16 cellular contexts compared by ENCODE assay signal in genomic region chr20:32448306-32449056, GRCh38.
DNase-seq lines count a peak whose midpoint lies in the region; ATAC-seq and TF ChIP-seq lines count a peak whose summit lies in the region.
"Had no signal": no experiment of that assay in that cellular context is flagged by ENCODE, and none has a peak within 500 bp of the region (broad histone marks: within the 10 kb centered on the region; RNA-seq: fewer than 3 reads in every experiment).

No MANE protein-coding gene starts in this region.

- H3F3A ChIP-seq in MM.1S (ENCODE audit: insufficient read depth, low read length): no peaks in the 10 kb centered on the region

- H3K27ac ChIP-seq in right atrium auricular region (peak overlapping the region in 1 of 2 donors; percentile 36), endodermal cell (ENCODE audit: low read depth, low read length) (no peak overlapping the region), upper lobe of right lung (no peak overlapping the region), MM.1S (ENCODE audit: low read length) (no peak overlapping the region)
- H3K27ac ChIP-seq: foreskin keratinocyte, SK-N-MC had no signal

- DNase-seq in Right ventricle myocardium superior (peak; percentile 46), right atrium auricular region (ENCODE audit: low spot score) (no peak), endodermal cell (peak; percentile 36), nephron progenitor cell (no peak), upper lobe of right lung (peak; percentile 51), Kasumi-1 (lab: John Stamatoyannopoulos, UW) (no peak), MM.1S (no peak), NCI-H128 (lab: John Stamatoyannopoulos, UW; ENCODE audit: unreplicated experiment) (no peak)
- DNase-seq: activated CD4-positive, alpha-beta T cell treated with anti-CD3 and anti-CD28 coated beads for 1 hour; activated effector memory CD4-positive, alpha-beta T cell treated with Interleukin-2 at 50 U/mL for 16 hours; foreskin keratinocyte; HCEC 1CT; NCI-H1436; occipital lobe had no signal

- H4K20me1 ChIP-seq in MM.1S (ENCODE audit: insufficient read depth, low read length): no peaks in the 10 kb centered on the region

- peaks cover 15% of the 10 kb centered on the region for H3K4me1 Mint-ChIP-seq in endodermal cell
- H3K4me1 Mint-ChIP-seq in nephron progenitor cell: peaks cover 41% of the 10 kb centered on the region

- H3K9me3 Mint-ChIP-seq in endodermal cell (no peaks in the 10 kb centered on the region), nephron progenitor cell (no peaks in the 10 kb centered on the region)
- H3K9me3 Mint-ChIP-seq: dendritic cell treated with granulocyte-macrophage colony-stimulating factor and Interleukin-4, amounts not matched to agents 40 ng/mL and 50 ng/mL, for 4 days had no signal

- H3K9me3 ChIP-seq in right atrium auricular region: no peaks in the 10 kb centered on the region
- H3K9me3 ChIP-seq in endodermal cell (ENCODE audit: control insufficient read depth, low read length): no peaks in the 10 kb centered on the region
- no peaks in the 10 kb centered on the region for H3K9me3 ChIP-seq in upper lobe of right lung
- H3K9me3 ChIP-seq in MM.1S (replicated peaks; ENCODE audit: insufficient read depth, low read length): no peaks in the 10 kb centered on the region

- no peak overlapping the region for H3K4me2 ChIP-seq in MM.1S (ENCODE audit: low read depth, low read length)

- intact Hi-C loops in Right ventricle myocardium superior (cut with DNase I): no loop called here
- intact Hi-C loops in upper lobe of right lung (cut with DNase I): no loop called here

- no peak overlapping the region for H3K9ac ChIP-seq in endodermal cell (ENCODE audit: extremely low read depth, low read length, poor library complexity, severe bottlenecking)
- H3K9ac ChIP-seq in MM.1S (ENCODE audit: low read length): no peak overlapping the region

- H3K4me3 ChIP-seq in right atrium auricular region (no peak overlapping the region), endodermal cell (ENCODE audit: low read length) (no peak overlapping the region), upper lobe of right lung (no peak overlapping the region), MM.1S (ENCODE audit: low read length) (no peak overlapping the region)
- H3K4me3 ChIP-seq: SK-N-MC had no signal

- WGBS in endodermal cell (ENCODE audit: insufficient coverage in 1 of 2, insufficient read length in 1 of 2), 2 experiments: 96 to 97% methylated on average over 11 to 13 of the region's 13 CpGs

- no peak overlapping the region for H2AFZ ChIP-seq in MM.1S (ENCODE audit: low read length)

- H3K9me2 ChIP-seq in MM.1S (replicated peaks; ENCODE audit: insufficient read depth, low read length): no peaks in the 10 kb centered on the region

- H3K27me3 Mint-ChIP-seq in endodermal cell (ENCODE audit: insufficient read depth): no peaks in the 10 kb centered on the region
- peaks cover 2% of the 10 kb centered on the region for H3K27me3 Mint-ChIP-seq in nephron progenitor cell (ENCODE audit: low read depth, poor library complexity)
- H3K27me3 Mint-ChIP-seq: dendritic cell treated with granulocyte-macrophage colony-stimulating factor and Interleukin-4, amounts not matched to agents 40 ng/mL and 50 ng/mL, for 4 days had no signal

- H3K27me3 ChIP-seq in right atrium auricular region (no peaks in the 10 kb centered on the region), endodermal cell (ENCODE audit: control insufficient read depth, insufficient read depth, low read length, poor library complexity, severe bottlenecking) (no peaks in the 10 kb centered on the region), upper lobe of right lung (no peaks in the 10 kb centered on the region), MM.1S (replicated peaks; ENCODE audit: insufficient read depth, low read length) (no peaks in the 10 kb centered on the region)

- H3K27ac Mint-ChIP-seq in endodermal cell: peak overlapping the region; percentile 46
- H3K27ac Mint-ChIP-seq in nephron progenitor cell: peak overlapping the region; percentile 98

- no peak for TF ChIP-seq CTCF in right atrium auricular region (IDR thresholded peaks at IDR 0.05)
- no peak for TF ChIP-seq CTCF in endodermal cell (conservative IDR thresholded peaks at IDR 0.05)
- no peak for TF ChIP-seq CTCF in nephron progenitor cell (IDR thresholded peaks at IDR 0.05)
- no peak for TF ChIP-seq CTCF in upper lobe of right lung (IDR thresholded peaks at IDR 0.05)
- TF ChIP-seq CTCF in MM.1S (IDR thresholded peaks at IDR 0.05; ENCODE audit: low read length): no peak

- H3K36me3 Mint-ChIP-seq in endodermal cell (ENCODE audit: low read depth): peaks cover 70% of the 10 kb centered on the region
- H3K36me3 Mint-ChIP-seq in nephron progenitor cell (ENCODE audit: low read depth): peaks cover 44% of the 10 kb centered on the region

- H3K4me3 Mint-ChIP-seq in endodermal cell (no peak overlapping the region), nephron progenitor cell (no peak overlapping the region)

- no peaks in the 10 kb centered on the region for H3K79me2 ChIP-seq in MM.1S (ENCODE audit: low read length)

- ATAC-seq in Right ventricle myocardium superior (ENCODE audit: poor library complexity) (peak; percentile 7), upper lobe of right lung (no peak)
- ATAC-seq: foreskin keratinocyte had no signal

- H3K36me3 ChIP-seq in right atrium auricular region (peaks cover 42% of the 10 kb centered on the region), endodermal cell (ENCODE audit: control insufficient read depth, insufficient read depth, low read length) (peaks cover 67% of the 10 kb centered on the region), upper lobe of right lung (peaks cover 50% of the 10 kb centered on the region), MM.1S (replicated peaks; ENCODE audit: insufficient read depth, low read length) (no peaks in the 10 kb centered on the region)

- H3K4me1 ChIP-seq in right atrium auricular region (peaks cover 0 to 56% of the 10 kb centered on the region in 2 donors), endodermal cell (ENCODE audit: control insufficient read depth, insufficient read depth, low read length) (no peaks in the 10 kb centered on the region), upper lobe of right lung (peaks cover 38% of the 10 kb centered on the region), MM.1S (ENCODE audit: low read length) (no peaks in the 10 kb centered on the region)
- H3K4me1 ChIP-seq: foreskin keratinocyte had no signal

Comparison
In these comparisons a context has a peak if more than half of its experiments do, and no peak if none do; other contexts are left out.
1. DNase-seq: peak in Right ventricle myocardium superior (single experiment), endodermal cell (single experiment) and upper lobe of right lung (single experiment); none in right atrium auricular region (single experiment), nephron progenitor cell (single experiment), Kasumi-1 (0 of 2), MM.1S (single experiment) and NCI-H128 (single experiment).